26 cellular contexts compared by ENCODE assay signal in genomic region chr1:17416389-17416788, GRCh38. TPM values are rescaled to one million over a fixed set of nuclear protein-coding genes. Genes with fewer than 3 reads are reported as not detected.
A peak's percentile ranks its signal among the peaks of the same experiment; 100 is the strongest.
DNase-seq lines count a peak whose midpoint lies in the region; ATAC-seq and TF ChIP-seq lines count a peak whose summit lies in the region.
"Had no signal": no experiment of that assay in that cellular context is flagged by ENCODE, and none has a peak within 500 bp of the region (broad histone marks: within the 10 kb centered on the region; RNA-seq: fewer than 3 reads in every experiment).

No MANE protein-coding gene starts in this region.

- no peaks in the 10 kb centered on the region for H3K27me3 Mint-ChIP-seq in activated CD8-positive, alpha-beta T cell treated with anti-CD3 and anti-CD28 coated beads, Interleukin-2, amount 10 ng/mL, durations not matched to agents 7 days and 5 days (ENCODE audit: low read depth)
- no peaks in the 10 kb centered on the region for H3K27me3 Mint-ChIP-seq in activated CD8-positive, alpha-beta T cell treated with anti-CD3 and anti-CD28 coated beads for 36 hours
- H3K27me3 Mint-ChIP-seq in GM23338 (ENCODE audit: insufficient read depth, low read depth, poor library complexity): peaks cover 25% of the 10 kb centered on the region
- no peaks in the 10 kb centered on the region for H3K27me3 Mint-ChIP-seq in endodermal cell (ENCODE audit: insufficient read depth)
- H3K27me3 Mint-ChIP-seq: CD4-positive, alpha-beta T cell had no signal

- peaks cover 76% of the 10 kb centered on the region for H4K20me1 ChIP-seq in GM23338 (replicated peaks; ENCODE audit: insufficient read depth)

- TF ChIP-seq POLR2A in GM18505 (IDR thresholded peaks at IDR 0.05; ENCODE audit: borderline replicate concordance, extremely low read depth, insufficient read depth, insufficient read length): no peak

- peak overlapping the region; percentile 89 for H3K27ac ChIP-seq in GM23338 (ENCODE audit: low read depth)
- H3K27ac ChIP-seq in RWPE1: 0 out of 2 replicates have a peak overlapping the region, but pooled peaks have one; percentile 12
- no peak overlapping the region for H3K27ac ChIP-seq in endodermal cell (ENCODE audit: low read depth, low read length)
- H3K27ac ChIP-seq: BLaER1 treated with 17β-estradiol and CSF1 and Interleukin-3, amounts not matched to agents 10 nM and 100 nM; GM23248; KMS-11 had no signal

- H3K4me3 ChIP-seq in GM23338: no peak overlapping the region
- no peak overlapping the region for H3K4me3 ChIP-seq in endodermal cell (ENCODE audit: low read length)
- H3K4me3 ChIP-seq: BLaER1 treated with 17β-estradiol and CSF1 and Interleukin-3, amounts not matched to agents 10 nM and 100 nM; GM23248 had no signal

- no peak overlapping the region for H2AFZ ChIP-seq in GM23338
- H2AFZ ChIP-seq: GM23248 had no signal

- H3K27me3 ChIP-seq in GM23338 (ENCODE audit: insufficient read depth): no peaks in the 10 kb centered on the region
- no peaks in the 10 kb centered on the region for H3K27me3 ChIP-seq in endodermal cell (ENCODE audit: control insufficient read depth, insufficient read depth, low read length, poor library complexity, severe bottlenecking)
- H3K27me3 ChIP-seq: BLaER1 treated with 17β-estradiol and CSF1 and Interleukin-3, amounts not matched to agents 10 nM and 100 nM had no signal

- H3K36me3 Mint-ChIP-seq in activated CD8-positive, alpha-beta T cell treated with anti-CD3 and anti-CD28 coated beads, Interleukin-2, amount 10 ng/mL, durations not matched to agents 7 days and 5 days (ENCODE audit: low read depth): peaks cover 76% of the 10 kb centered on the region
- peaks cover 74% of the 10 kb centered on the region for H3K36me3 Mint-ChIP-seq in activated CD8-positive, alpha-beta T cell treated with anti-CD3 and anti-CD28 coated beads for 36 hours (ENCODE audit: low read depth)
- H3K36me3 Mint-ChIP-seq in GM23338 (ENCODE audit: low read depth) (peaks cover 100% of the 10 kb centered on the region), endodermal cell (ENCODE audit: low read depth) (peaks cover 93% of the 10 kb centered on the region)

- H3K9me3 ChIP-seq in endodermal cell (ENCODE audit: control insufficient read depth, low read length): no peaks in the 10 kb centered on the region
- H3K9me3 ChIP-seq: BLaER1 treated with 17β-estradiol and CSF1 and Interleukin-3, amounts not matched to agents 10 nM and 100 nM had no signal

- WGBS in endodermal cell (ENCODE audit: insufficient coverage in 1 of 2, insufficient read length in 1 of 2), 2 experiments: 97 to 98% methylated on average over 20 of the region's 20 CpGs

- H3K4me1 ChIP-seq in GM23338 (ENCODE audit: insufficient read depth) (no peaks in the 10 kb centered on the region; the same call in 1 of the 2 replicates), endodermal cell (ENCODE audit: control insufficient read depth, insufficient read depth, low read length) (no peaks in the 10 kb centered on the region)

- H3K4me2 ChIP-seq in GM23338: no peak overlapping the region
- H3K4me2 ChIP-seq: BLaER1 treated with 17β-estradiol and CSF1 and Interleukin-3, amounts not matched to agents 10 nM and 100 nM; KMS-11 had no signal

- ATAC-seq in activated CD8-positive, alpha-beta T cell treated with anti-CD3 and anti-CD28 coated beads, Interleukin-2, amount 10 ng/mL, durations not matched to agents 7 days and 5 days: no peak
- ATAC-seq in activated CD8-positive, alpha-beta T cell treated with anti-CD3 and anti-CD28 coated beads for 36 hours: no peak
- ATAC-seq in GM23338 (no peak), HG03039 (IDR thresholded peaks at IDR 0.05; ENCODE audit: unreplicated experiment) (no peak), GM18505 (IDR thresholded peaks at IDR 0.05; ENCODE audit: unreplicated experiment) (no peak)

- H3K36me3 ChIP-seq in GM23338 (ENCODE audit: insufficient read depth) (peaks cover 94% of the 10 kb centered on the region), endodermal cell (ENCODE audit: control insufficient read depth, insufficient read depth, low read length) (peaks cover 94% of the 10 kb centered on the region)

- CTCF ChIA-PET in activated CD8-positive, alpha-beta T cell treated with anti-CD3 and anti-CD28 coated beads, Interleukin-2, amount 10 ng/mL, durations not matched to agents 7 days and 5 days (lab: Charles Lee): no interaction called here
- CTCF ChIA-PET in activated CD8-positive, alpha-beta T cell treated with anti-CD3 and anti-CD28 coated beads for 36 hours (lab: Charles Lee): no interaction called here
- CTCF ChIA-PET in RWPE1 (lab: Yijun Ruan, JAX): no interaction called here

- H3K27ac Mint-ChIP-seq in activated CD8-positive, alpha-beta T cell treated with anti-CD3 and anti-CD28 coated beads, Interleukin-2, amount 10 ng/mL, durations not matched to agents 7 days and 5 days: peak overlapping the region; percentile 10
- H3K27ac Mint-ChIP-seq in activated CD8-positive, alpha-beta T cell treated with anti-CD3 and anti-CD28 coated beads for 36 hours: no peak overlapping the region
- peak overlapping the region; percentile 76 for H3K27ac Mint-ChIP-seq in GM23338
- H3K27ac Mint-ChIP-seq in endodermal cell: peak overlapping the region; percentile 26
- H3K27ac Mint-ChIP-seq: CD4-positive, alpha-beta T cell had no signal

- H3K9me3 Mint-ChIP-seq in activated CD8-positive, alpha-beta T cell treated with anti-CD3 and anti-CD28 coated beads, Interleukin-2, amount 10 ng/mL, durations not matched to agents 7 days and 5 days (ENCODE audit: insufficient read depth): no peaks in the 10 kb centered on the region
- no peaks in the 10 kb centered on the region for H3K9me3 Mint-ChIP-seq in activated CD8-positive, alpha-beta T cell treated with anti-CD3 and anti-CD28 coated beads for 36 hours
- H3K9me3 Mint-ChIP-seq in GM23338: no peaks in the 10 kb centered on the region
- H3K9me3 Mint-ChIP-seq in endodermal cell: no peaks in the 10 kb centered on the region
- H3K9me3 Mint-ChIP-seq: CD4-positive, alpha-beta T cell had no signal

- H3K9me2 ChIP-seq in GM23338 (ENCODE audit: insufficient read depth): no peaks in the 10 kb centered on the region

- H3K9ac ChIP-seq in endodermal cell (ENCODE audit: extremely low read depth, low read length, poor library complexity, severe bottlenecking): no peak overlapping the region
- H3K9ac ChIP-seq: BLaER1 treated with 17β-estradiol and CSF1 and Interleukin-3, amounts not matched to agents 10 nM and 100 nM; GM23248; KMS-11 had no signal

- H3K4me3 Mint-ChIP-seq in activated CD8-positive, alpha-beta T cell treated with anti-CD3 and anti-CD28 coated beads, Interleukin-2, amount 10 ng/mL, durations not matched to agents 7 days and 5 days: no peak overlapping the region
- H3K4me3 Mint-ChIP-seq in activated CD8-positive, alpha-beta T cell treated with anti-CD3 and anti-CD28 coated beads for 36 hours: no peak overlapping the region
- H3K4me3 Mint-ChIP-seq in GM23338 (no peak overlapping the region), endodermal cell (no peak overlapping the region)
- H3K4me3 Mint-ChIP-seq: CD4-positive, alpha-beta T cell had no signal

- TF ChIP-seq CTCF in activated CD8-positive, alpha-beta T cell treated with anti-CD3 and anti-CD28 coated beads for 36 hours (IDR thresholded peaks at IDR 0.05): no peak
- TF ChIP-seq CTCF in GM23338 (conservative IDR thresholded peaks at IDR 0.05; ENCODE audit: low read depth in 2 of 2): no peak
- no peak for TF ChIP-seq CTCF in RWPE1 (conservative IDR thresholded peaks at IDR 0.05; ENCODE audit: low read depth)
- TF ChIP-seq CTCF in endodermal cell (conservative IDR thresholded peaks at IDR 0.05): no peak

- no peak for DNase-seq in activated CD8-positive, alpha-beta T cell treated with anti-CD3 and anti-CD28 coated beads, Interleukin-2, amount 10 ng/mL, durations not matched to agents 7 days and 5 days
- DNase-seq in activated CD8-positive, alpha-beta T cell treated with anti-CD3 and anti-CD28 coated beads for 36 hours: no peak
- DNase-seq in GM23338 (ENCODE audit: low spot score): no peak
- DNase-seq in RWPE1 (ENCODE audit: low spot score): no peak
- no peak for DNase-seq in endodermal cell
- no peak for DNase-seq in AG08396 (ENCODE audit: low spot score)
- DNase-seq: CD4-positive, alpha-beta T cell; GM23248; HCEC 1CT; NCI-H1048; NCI-H1417 treated with DMSO at 0.1 percent for 48 hours; NCI-H187; NCI-H2081 treated with DMSO at 0.1 percent for 48 hours; NCI-H2171; NCI-H226; NCI-H510A; NCI-H69; RPMI8226; SHP77 had no signal

- H3K4me1 Mint-ChIP-seq in activated CD8-positive, alpha-beta T cell treated with anti-CD3 and anti-CD28 coated beads, Interleukin-2, amount 10 ng/mL, durations not matched to agents 7 days and 5 days (ENCODE audit: low read depth): peaks cover 11% of the 10 kb centered on the region
- peaks cover 2% of the 10 kb centered on the region for H3K4me1 Mint-ChIP-seq in activated CD8-positive, alpha-beta T cell treated with anti-CD3 and anti-CD28 coated beads for 36 hours (ENCODE audit: low read depth)
- H3K4me1 Mint-ChIP-seq in GM23338: peaks cover 41% of the 10 kb centered on the region
- peaks cover 12% of the 10 kb centered on the region for H3K4me1 Mint-ChIP-seq in endodermal cell

- intact Hi-C loops in activated CD8-positive, alpha-beta T cell treated with anti-CD3 and anti-CD28 coated beads for 36 hours (cut with micrococcal nuclease): no loop called here

- peaks cover 89% of the 10 kb centered on the region for H3F3A ChIP-seq in GM23338 (replicated peaks; ENCODE audit: low read depth)

- POLR2A ChIA-PET in activated CD8-positive, alpha-beta T cell treated with anti-CD3 and anti-CD28 coated beads, Interleukin-2, amount 10 ng/mL, durations not matched to agents 7 days and 5 days (lab: Charles Lee): no interaction called here
- POLR2A ChIA-PET in activated CD8-positive, alpha-beta T cell treated with anti-CD3 and anti-CD28 coated beads for 36 hours (lab: Charles Lee): interaction anchor here (1.4 kb wide), 1 partner anchor 10 kb away, joined by 4 read pairs; no protein-coding TSS in a partner anchor
- POLR2A ChIA-PET in RWPE1 (lab: Yijun Ruan, JAX; ENCODE audit: low non-redundant PET): no interaction called here

- H3K79me2 ChIP-seq in GM23338 (replicated peaks; ENCODE audit: insufficient read depth): peaks cover 78% of the 10 kb centered on the region

RNA-seq across cellular contexts. Expression of gene RCC2, which starts 23.1 kb away (rescaled TPM):
- 100 to 1,000 TPM; 151 to 152 TPM for total RNA-seq in activated CD8-positive, alpha-beta T cell treated with anti-CD3 and anti-CD28 coated beads, Interleukin-2, amount 10 ng/mL, durations not matched to agents 7 days and 5 days
- total RNA-seq in activated CD8-positive, alpha-beta T cell treated with anti-CD3 and anti-CD28 coated beads for 36 hours: 100 to 1,000 TPM; 145 to 147 TPM
- 367 and 386 TPM in 2 replicates for total RNA-seq in GM23338 (2014; rRNA removed; shearing (Covaris generic))
- polyA plus RNA-seq in GM23338 (2016; fragmentation: Nextera tagmentation; extraction: Ambion mirVana): 97.1 and 99.3 TPM in 2 replicates
- total RNA-seq in endodermal cell: 100 to 1,000 TPM; 240 to 325 TPM
- polyA plus RNA-seq in endodermal cell (2013, experiment 1 of 2): 136 TPM
- polyA plus RNA-seq in endodermal cell (2013, experiment 2 of 2): 129 TPM

RNA-seq across cellular contexts. Expression of gene PADI6, which starts 44.4 kb away (rescaled TPM):
- not detected for total RNA-seq in activated CD8-positive, alpha-beta T cell treated with anti-CD3 and anti-CD28 coated beads, Interleukin-2, amount 10 ng/mL, durations not matched to agents 7 days and 5 days
- not detected for total RNA-seq in activated CD8-positive, alpha-beta T cell treated with anti-CD3 and anti-CD28 coated beads for 36 hours
- not detected in 2 replicates for total RNA-seq in GM23338 (2014; rRNA removed; shearing (Covaris generic))
- not detected in 2 replicates for polyA plus RNA-seq in GM23338 (2016; fragmentation: Nextera tagmentation; extraction: Ambion mirVana)
- not detected for total RNA-seq in endodermal cell
- not detected for polyA plus RNA-seq in endodermal cell (2013, experiment 1 of 2)
- polyA plus RNA-seq in endodermal cell (2013, experiment 2 of 2): not detected
- total RNA-seq: A172; CD4-positive, alpha-beta T cell; GM23248; HT-29; SK-MEL-5 had no signal
- polyA plus RNA-seq: GM23248 had no signal
